In genomic region chr1:26469558-26469957, GRCh38 we compare ENCODE assay signal across 14 cellular contexts. TPM values are rescaled to one million over a fixed set of nuclear protein-coding genes. Genes with fewer than 3 reads are reported as not detected.
A peak's percentile ranks its signal among the peaks of the same experiment; 100 is the strongest.
DNase-seq lines count a peak whose midpoint lies in the region; ATAC-seq and TF ChIP-seq lines count a peak whose summit lies in the region.
"Had no signal": no experiment of that assay in that cellular context is flagged by ENCODE, and none has a peak within 500 bp of the region (broad histone marks: within the 10 kb centered on the region; RNA-seq: fewer than 3 reads in every experiment).

No MANE protein-coding gene starts in this region.

- H3K36me3 ChIP-seq in HCT116 (ENCODE audit: control insufficient read depth in 1 of 2, insufficient read depth in 2 of 2, low read length in 2 of 2) (peaks cover 11 to 34% of the 10 kb centered on the region in 2 experiments), RWPE2 (ENCODE audit: low read depth) (peaks cover 43% of the 10 kb centered on the region), neuronal stem cell (replicated peaks in 1 of 2; ENCODE audit: control insufficient read depth in 2 of 2, insufficient read depth in 2 of 2, low read length in 2 of 2) (peaks cover 31 to 76% of the 10 kb centered on the region in 2 donors)

- no peak overlapping the region for H2BK120ac ChIP-seq in neuronal stem cell (ENCODE audit: low read depth, low read length)

- no peaks in the 10 kb centered on the region for H3K79me1 ChIP-seq in neuronal stem cell (ENCODE audit: low read depth, low read length)

- H3K9me3 ChIP-seq in HCT116 (ENCODE audit: control insufficient read depth in 1 of 2, insufficient read depth in 1 of 2, low read depth in 1 of 2, low read length in 2 of 2): no peaks in the 10 kb centered on the region
- no peaks in the 10 kb centered on the region for H3K9me3 ChIP-seq in RWPE2 (ENCODE audit: severe bottlenecking)
- H3K9me3 ChIP-seq in neuronal stem cell (replicated peaks in 1 of 2; ENCODE audit: control insufficient read depth in 2 of 2, insufficient read depth in 1 of 2, low read depth in 1 of 2, low read length in 2 of 2): no peaks in the 10 kb centered on the region

- TF ChIP-seq RAD21 in HCT116 (IDR thresholded peaks at IDR 0.05; ENCODE audit: low read depth): no peak

- DNase-seq in HCT116 (ENCODE audit: low read depth, low spot score) (no peak), NCI-H1930 (lab: John Stamatoyannopoulos, UW) (peak; percentile 25 to 35), RWPE2 (ENCODE audit: low spot score) (no peak), neuronal stem cell (ENCODE audit: low spot score) (no peak), omental fat pad (ENCODE audit: low spot score) (no peak)
- DNase-seq in activated effector memory CD4-positive, alpha-beta T cell treated with anti-CD3 and anti-CD28 coated beads, Interleukin-2, amount 50 U/mL, for 16 hours: no peak
- DNase-seq: NCI-H1048 had no signal

- H3K27ac ChIP-seq in HCT116 (ENCODE audit: low read depth, low read length) (peak overlapping the region; percentile 7; the same call in 1 of the 2 replicates), RWPE2 (ENCODE audit: poor library complexity, severe bottlenecking) (peak overlapping the region; percentile 91), neuronal stem cell (replicated peaks; ENCODE audit: low read length) (peak overlapping the region; percentile 79)
- H3K27ac ChIP-seq: parathyroid adenoma had no signal

- H2BK12ac ChIP-seq in neuronal stem cell (ENCODE audit: low read length): no peak overlapping the region

- no peaks in the 10 kb centered on the region for H3K9me2 ChIP-seq in HCT116 (ENCODE audit: insufficient read depth)

- WGBS in neuronal stem cell (ENCODE audit: extremely low coverage in 2 of 2, insufficient read length in 2 of 2, insufficient replicate concordance in 1 of 2), 2 donors: no CpG with 5 or more reads among the region's 5 CpGs

- H3K18ac ChIP-seq in neuronal stem cell (ENCODE audit: low read length): no peak overlapping the region

- H3K4me3 ChIP-seq in HCT116 (replicated peaks in 1 of 2; ENCODE audit: low read depth in 1 of 2, low read length in 2 of 2): no peak overlapping the region
- no peak overlapping the region for H3K4me3 ChIP-seq in RWPE2 (ENCODE audit: severe bottlenecking)
- H3K4me3 ChIP-seq in neuronal stem cell (ENCODE audit: low read length in 2 of 2): no peak overlapping the region

- ATAC-seq in HCT116 (no peak), RWPE2 (ENCODE audit: low read depth) (no peak), omental fat pad (ENCODE audit: low FRiP score) (no peak), HG03175 (IDR thresholded peaks at IDR 0.05; ENCODE audit: unreplicated experiment) (no peak)
- no peak for ATAC-seq in activated CD4-positive, CD25-positive, alpha-beta regulatory T cell treated with anti-CD3 and anti-CD28 coated beads, Interleukin-2, amount 50 U/mL, for 24 hours

- no peak overlapping the region for H2BK5ac ChIP-seq in neuronal stem cell (ENCODE audit: low read length)

- H4K20me1 ChIP-seq in HCT116 (ENCODE audit: insufficient read depth): peaks cover 16% of the 10 kb centered on the region; the same call in 1 of the 2 replicates

- POLR2A ChIA-PET in HCT116 (lab: Charles Lee): no interaction called here

- H3K4me1 ChIP-seq in HCT116 (ENCODE audit: control insufficient read depth in 1 of 2, insufficient read depth in 2 of 2, low read length in 2 of 2) (peaks cover 13 to 39% of the 10 kb centered on the region in 2 experiments), RWPE2 (ENCODE audit: insufficient read depth, poor library complexity, severe bottlenecking) (peaks cover 18% of the 10 kb centered on the region), neuronal stem cell (ENCODE audit: control insufficient read depth in 2 of 2, insufficient read depth in 1 of 2, low read depth in 1 of 2, low read length in 2 of 2) (peaks cover 14 to 36% of the 10 kb centered on the region in 2 donors)

- H4K8ac ChIP-seq in neuronal stem cell (ENCODE audit: low read depth, low read length): no peak overlapping the region

- no peak overlapping the region for H3K9ac ChIP-seq in HCT116 (ENCODE audit: low read length)
- no peak overlapping the region for H3K9ac ChIP-seq in neuronal stem cell (ENCODE audit: low read depth, low read length, poor library complexity)
- H3K9ac ChIP-seq: parathyroid adenoma had no signal

- no peak overlapping the region for H3K23ac ChIP-seq in neuronal stem cell (ENCODE audit: low read depth, low read length, poor library complexity)

- TF ChIP-seq POLR2A in HCT116 (IDR thresholded peaks at IDR 0.05; ENCODE audit: borderline replicate concordance, extremely low read depth, insufficient read depth, insufficient read length): no peak

- H3K79me2 ChIP-seq in HCT116 (ENCODE audit: insufficient read depth, low read length): peaks cover 16% of the 10 kb centered on the region

- H2BK15ac ChIP-seq in neuronal stem cell (ENCODE audit: low read length): no peak overlapping the region

- intact Hi-C loops in HCT116 (cut with micrococcal nuclease): no loop called here

- no peak overlapping the region for H2AK5ac ChIP-seq in neuronal stem cell (ENCODE audit: low read depth, low read length)

- no peak overlapping the region for H3K4ac ChIP-seq in neuronal stem cell (ENCODE audit: low read length)

- CTCF ChIA-PET in HCT116 (lab: Charles Lee): interaction anchor here (1.1 to 2.0 kb wide), 4 partner anchors 25 to 52 kb away, joined by 4 to 9 read pairs (median 6); partner anchors contain the start of gene DHDDS

- RAD21 ChIA-PET in HCT116 (lab: Charles Lee; ENCODE audit: low non-redundant PET in 1 of 2, low total read pairs in 2 of 2, uncharacterized antibody in 2 of 2, unreplicated experiment in 2 of 2): no interaction called here

- H3K14ac ChIP-seq in neuronal stem cell (ENCODE audit: low read length): no peak overlapping the region

- TF ChIP-seq CTCF in HCT116 (IDR thresholded peaks at IDR 0.05 in 2 of 3, conservative IDR thresholded peaks at IDR 0.05 in 1 of 3; ENCODE audit: borderline replicate concordance in 1 of 3, insufficient read depth in 1 of 3, low read depth in 2 of 3, low read length in 2 of 3): no peak
- no peak for TF ChIP-seq CTCF in RWPE2 (IDR thresholded peaks at IDR 0.05; ENCODE audit: poor library complexity, severe bottlenecking)
- TF ChIP-seq CTCF in omental fat pad (IDR thresholded peaks at IDR 0.05): no peak

- H3K4me2 ChIP-seq in HCT116 (ENCODE audit: low read length) (no peak overlapping the region), neuronal stem cell (ENCODE audit: insufficient read depth, low read length, poor library complexity, severe bottlenecking) (peak overlapping the region; percentile 18)

- H2AFZ ChIP-seq in HCT116 (ENCODE audit: low read depth, low read length, poor library complexity, severe bottlenecking) (no peak overlapping the region), neuronal stem cell (ENCODE audit: low read length) (no peak overlapping the region)
- H2AFZ ChIP-seq: parathyroid adenoma had no signal

- H3K27me3 ChIP-seq in HCT116 (ENCODE audit: insufficient read depth, low read length) (no peaks in the 10 kb centered on the region), RWPE2 (ENCODE audit: insufficient read depth, poor library complexity, severe bottlenecking) (no peaks in the 10 kb centered on the region), neuronal stem cell (ENCODE audit: control insufficient read depth in 3 of 3, insufficient read depth in 3 of 3, low read depth in 1 of 3, low read length in 3 of 3) (no peaks in the 10 kb centered on the region)

- no TSS peak for BruUV-seq in HCT116 (replicated peaks; lab: Mats Ljungman, UMichigan)

- no peak overlapping the region for H4K91ac ChIP-seq in neuronal stem cell (ENCODE audit: low read depth, low read length, poor library complexity)

TF ChIP-seq in HCT116, 20 proteins besides CTCF, POLR2A, EP300 and RAD21 (continues in another document):
- TF ChIP-seq ATF3 (IDR thresholded peaks at IDR 0.05): no peak
- no peak for TF ChIP-seq EZH2 (IDR thresholded peaks at IDR 0.05)
- TF ChIP-seq ZFX (IDR thresholded peaks at IDR 0.05): no peak
- no peak for TF ChIP-seq REST (IDR thresholded peaks at IDR 0.05; ENCODE audit: low read depth)

RNA-seq across cellular contexts. Expression of gene HMGN2, which starts 2.7 kb away (rescaled TPM):
- total RNA-seq in HCT116 (2021; ENCODE audit: unreplicated experiment): 483 TPM
- polyA plus RNA-seq in HCT116 (2012): 363 and 549 TPM in 2 replicates
- polyA plus RNA-seq in neuronal stem cell (2013, experiment 1 of 2): 1,368 TPM
- polyA plus RNA-seq in neuronal stem cell (2013, experiment 2 of 2): 1,337 TPM
- 100 to 1,000 TPM; 108 to 161 (median 121) TPM for total RNA-seq in omental fat pad

RNA-seq across cellular contexts. Expression of gene DHDDS, which starts 37.4 kb away (rescaled TPM):
- total RNA-seq in HCT116 (2021; ENCODE audit: unreplicated experiment) (46.0 TPM), omental fat pad (100 to 1,000 TPM in 1 of 4 donors, 10 to 100 TPM in 3; 44.9 to 117 (median 82.8) TPM)
- 25.5 and 29.2 TPM in 2 replicates for polyA plus RNA-seq in HCT116 (2012)
- 20.8 TPM for polyA plus RNA-seq in neuronal stem cell (2013, experiment 1 of 2)
- polyA plus RNA-seq in neuronal stem cell (2013, experiment 2 of 2): 20.2 TPM

RNA-seq across cellular contexts. Expression of gene LIN28A, which starts 58.9 kb away (rescaled TPM):
- total RNA-seq in HCT116 (2021; ENCODE audit: unreplicated experiment): 1.4 TPM
- polyA plus RNA-seq in HCT116 (2012): 0.21 and 0.33 TPM in 2 replicates
- 961 TPM for polyA plus RNA-seq in neuronal stem cell (2013, experiment 1 of 2)
- 962 TPM for polyA plus RNA-seq in neuronal stem cell (2013, experiment 2 of 2)
- total RNA-seq in omental fat pad: not detected
- total RNA-seq: activated CD4-positive, alpha-beta T cell treated with anti-CD3 and anti-CD28 coated beads, Interleukin-2, amount 10 ng/mL, durations not matched to agents 24 days and 14 days; aorta; CD4-positive, alpha-beta memory T cell; temporal lobe had no signal
- polyA plus RNA-seq: aorta; CD4-positive, alpha-beta memory T cell had no signal

Comparison
In these comparisons a context has a peak if more than half of its experiments do, and no peak if none do; other contexts are left out.
1. DNase-seq: peak in NCI-H1930 (2 of 2); none in HCT116 (single experiment), RWPE2 (single experiment), neuronal stem cell (single experiment), omental fat pad (single experiment) and activated effector memory CD4-positive, alpha-beta T cell treated with anti-CD3 and anti-CD28 coated beads, Interleukin-2, amount 50 U/mL, for 16 hours (single experiment).
2. H3K27ac ChIP-seq: peak in every context shown above with its lines; median percentile 91 in RWPE2; 79 in neuronal stem cell; 7 in HCT116.